ENCODE assay signal across 28 cellular contexts in genomic region chr3:23964537-23964936, GRCh38. TPM values are rescaled to one million over a fixed set of nuclear protein-coding genes. Genes with fewer than 3 reads are reported as not detected.
DNase-seq lines count a peak whose midpoint lies in the region; ATAC-seq, FAIRE-seq and TF ChIP-seq lines count a peak whose summit lies in the region.
"Had no signal": no experiment of that assay in that cellular context is flagged by ENCODE, and none has a peak within 500 bp of the region (broad histone marks: within the 10 kb centered on the region; RNA-seq: fewer than 3 reads in every experiment).

No MANE protein-coding gene starts in this region.

- H3K4me3 ChIP-seq in A549 (no peak overlapping the region), HCT116 (replicated peaks in 1 of 2; ENCODE audit: low read depth in 1 of 2, low read length in 2 of 2) (no peak overlapping the region), SJSA1 (no peak overlapping the region), neural cell (ENCODE audit: low read length) (no peak overlapping the region)
- H3K4me3 ChIP-seq: BLaER1 treated with 17β-estradiol and CSF1 and Interleukin-3, amounts not matched to agents 10 nM and 100 nM; GM23248; Peyer's patch had no signal

- no peaks in the 10 kb centered on the region for H3F3A ChIP-seq in neural cell (ENCODE audit: insufficient read depth, low read length, poor library complexity, severe bottlenecking)

- RAD21 ChIA-PET in HCT116 (lab: Charles Lee; ENCODE audit: low non-redundant PET in 1 of 2, low total read pairs in 2 of 2, uncharacterized antibody in 2 of 2, unreplicated experiment in 2 of 2): no interaction called here

- H3K27ac ChIP-seq in A549: peak overlapping the region; percentile 57 to 72; a peak in 2 of 6 replicates
- H3K27ac ChIP-seq in HCT116 (ENCODE audit: low read depth, low read length): peak overlapping the region; percentile 64; the same call in 1 of the 2 replicates
- H3K27ac ChIP-seq in SJSA1: peak overlapping the region; percentile 73; the same call in 1 of the 2 replicates
- H3K27ac ChIP-seq in neural cell (ENCODE audit: low read length): no peak overlapping the region
- H3K27ac ChIP-seq: BLaER1 treated with 17β-estradiol and CSF1 and Interleukin-3, amounts not matched to agents 10 nM and 100 nM; HL-60; KMS-11; Peyer's patch had no signal

- FAIRE-seq in A549 (lab: Jason Lieb, UNC): no peak

- TF ChIP-seq RAD21 in A549 (conservative IDR thresholded peaks at IDR 0.05 in 1 of 2, IDR thresholded peaks at IDR 0.05 in 1 of 2) (no peak), HCT116 (IDR thresholded peaks at IDR 0.05; ENCODE audit: low read depth) (no peak), neural cell (conservative IDR thresholded peaks at IDR 0.05) (no peak)

- TF ChIP-seq EP300 in A549 (IDR thresholded peaks at IDR 0.05) (no peak), neural cell (conservative IDR thresholded peaks at IDR 0.05; ENCODE audit: poor library complexity, severe bottlenecking) (no peak)

- H4K20me1 ChIP-seq in HCT116 (ENCODE audit: insufficient read depth): peaks cover 4% of the 10 kb centered on the region; the same call in 1 of the 2 replicates
- no peaks in the 10 kb centered on the region for H4K20me1 ChIP-seq in neural cell (ENCODE audit: insufficient read depth)

- no TSS peak for BruUV-seq in HCT116 (replicated peaks; lab: Mats Ljungman, UMichigan)

- H3K9ac ChIP-seq in HCT116 (ENCODE audit: low read length) (no peak overlapping the region), neural cell (ENCODE audit: low read length) (no peak overlapping the region)
- H3K9ac ChIP-seq: BLaER1 treated with 17β-estradiol and CSF1 and Interleukin-3, amounts not matched to agents 10 nM and 100 nM; KMS-11 had no signal

- DNase-seq in A549 (ENCODE audit: low read depth in 1 of 2, low spot score in 1 of 2): no peak
- DNase-seq in HCT116 (ENCODE audit: low read depth, low spot score): no peak
- DNase-seq in SJSA1 (ENCODE audit: low read depth in 1 of 2, low spot score in 2 of 2): no peak
- no peak for DNase-seq in DMS79 treated with DMSO at 0.1 percent for 48 hours (lab: John Stamatoyannopoulos, UW)
- DNase-seq in CD1c-positive myeloid dendritic cell (ENCODE audit: extremely low spot score): no peak
- DNase-seq: AML-193; CD8-positive, alpha-beta memory T cell; DMS 273 treated with DMSO at 0.1 percent for 48 hours; DND-41; GM23248; H7; HFFc6; NCI-H1092; NCI-H1417 treated with DMSO at 0.1 percent for 48 hours; NCI-H1694 treated with DMSO at 0.1 percent for 48 hours; NCI-H2081; NCI-H2171; NCI-H226; NCI-H510A; NCI-H69; Peyer's patch; T-cell had no signal

- TF ChIP-seq POLR2A in A549 (IDR thresholded peaks at IDR 0.05; ENCODE audit: low read length) (no peak), HCT116 (IDR thresholded peaks at IDR 0.05; ENCODE audit: borderline replicate concordance, extremely low read depth, insufficient read depth, insufficient read length) (no peak)

- TF ChIP-seq CTCF in A549 (IDR thresholded peaks at IDR 0.05) (no peak), HCT116 (IDR thresholded peaks at IDR 0.05 in 2 of 3, conservative IDR thresholded peaks at IDR 0.05 in 1 of 3; ENCODE audit: borderline replicate concordance in 1 of 3, insufficient read depth in 1 of 3, low read depth in 2 of 3, low read length in 2 of 3) (no peak), neural cell (IDR thresholded peaks at IDR 0.05; ENCODE audit: poor library complexity, severe bottlenecking) (peak; percentile 18)

- H3K36me3 ChIP-seq in HCT116 (ENCODE audit: control insufficient read depth in 1 of 2, insufficient read depth in 2 of 2, low read length in 2 of 2): peaks cover 30% of the 10 kb centered on the region in 2 experiments; a peak in 3 of 4 replicates
- H3K36me3 ChIP-seq in SJSA1: peaks cover 87% of the 10 kb centered on the region
- peaks cover 6% of the 10 kb centered on the region for H3K36me3 ChIP-seq in neural cell (ENCODE audit: insufficient read depth, low read length)

- H3K27me3 ChIP-seq in HCT116 (ENCODE audit: insufficient read depth, low read length) (no peaks in the 10 kb centered on the region), SJSA1 (replicated peaks) (no peaks in the 10 kb centered on the region), neural cell (ENCODE audit: insufficient read depth, low read depth, low read length) (no peaks in the 10 kb centered on the region)
- H3K27me3 ChIP-seq: BLaER1 treated with 17β-estradiol and CSF1 and Interleukin-3, amounts not matched to agents 10 nM and 100 nM; Peyer's patch had no signal

- H3K4me1 ChIP-seq in A549 (peaks cover 45% of the 10 kb centered on the region), HCT116 (ENCODE audit: control insufficient read depth in 1 of 2, insufficient read depth in 2 of 2, low read length in 2 of 2) (peaks cover 14 to 28% of the 10 kb centered on the region in 2 experiments), SJSA1 (replicated peaks) (peaks cover 33% of the 10 kb centered on the region)
- H3K4me1 ChIP-seq: BLaER1 treated with 17β-estradiol and CSF1 and Interleukin-3, amounts not matched to agents 10 nM and 100 nM had no signal

- H3K4me2 ChIP-seq in A549 (no peak overlapping the region), HCT116 (ENCODE audit: low read length) (no peak overlapping the region), neural cell (ENCODE audit: low read length) (no peak overlapping the region)
- H3K4me2 ChIP-seq: BLaER1 treated with 17β-estradiol and CSF1 and Interleukin-3, amounts not matched to agents 10 nM and 100 nM; KMS-11 had no signal

- no peak overlapping the region for H2AFZ ChIP-seq in HCT116 (ENCODE audit: low read depth, low read length, poor library complexity, severe bottlenecking)
- H2AFZ ChIP-seq in neural cell (ENCODE audit: low read depth, low read length): no peak overlapping the region
- H2AFZ ChIP-seq: GM23248 had no signal

- POLR2A ChIA-PET in A549 (lab: Yijun Ruan, JAX) (no interaction called here), HCT116 (lab: Charles Lee) (interaction anchor here (0.6 kb wide), 1 partner anchor 8 kb away, joined by 3 read pairs; no protein-coding TSS in a partner anchor)

- H3K9me2 ChIP-seq in HCT116 (ENCODE audit: insufficient read depth) (no peaks in the 10 kb centered on the region), neural cell (ENCODE audit: insufficient read depth, low read length) (no peaks in the 10 kb centered on the region)

- H3K9me3 ChIP-seq in A549 (no peaks in the 10 kb centered on the region), HCT116 (ENCODE audit: control insufficient read depth in 1 of 2, insufficient read depth in 1 of 2, low read depth in 1 of 2, low read length in 2 of 2) (no peaks in the 10 kb centered on the region), SJSA1 (replicated peaks) (no peaks in the 10 kb centered on the region), neural cell (ENCODE audit: low read length) (no peaks in the 10 kb centered on the region)
- H3K9me3 ChIP-seq: BLaER1 treated with 17β-estradiol and CSF1 and Interleukin-3, amounts not matched to agents 10 nM and 100 nM; Peyer's patch had no signal

- H3K79me2 ChIP-seq in HCT116 (ENCODE audit: insufficient read depth, low read length) (peaks cover 56% of the 10 kb centered on the region), neural cell (replicated peaks; ENCODE audit: insufficient read depth, low read length) (no peaks in the 10 kb centered on the region)

- ATAC-seq in A549 (no peak), HCT116 (no peak), GM18873 (IDR thresholded peaks at IDR 0.05; ENCODE audit: low FRiP score, unreplicated experiment) (no peak), HG02884 (IDR thresholded peaks at IDR 0.05; ENCODE audit: unreplicated experiment) (no peak)
- ATAC-seq: T-cell had no signal

- intact Hi-C loops in HCT116 (cut with micrococcal nuclease): no loop called here

- CTCF ChIA-PET in A549 (lab: Yijun Ruan, JAX) (interaction anchor here (1.3 kb wide), 1 partner anchor 24 kb away, joined by 4 read pairs; no protein-coding TSS in a partner anchor), HCT116 (lab: Charles Lee) (no interaction called here)

TF ChIP-seq in A549, 52 proteins besides CTCF, POLR2A, EP300 and RAD21 (continues in another document):
- TF ChIP-seq JUN (IDR thresholded peaks at IDR 0.05) (no peak), CEBPB (IDR thresholded peaks at IDR 0.05) (no peak)

TF ChIP-seq in HCT116, 20 proteins besides CTCF, POLR2A, EP300 and RAD21 (continues in another document):
- TF ChIP-seq TCF7L2 (IDR thresholded peaks at IDR 0.05; ENCODE audit: borderline replicate concordance, extremely low read depth, insufficient read depth, insufficient read length): no peak

RNA-seq across cellular contexts. Expression of gene NR1D2, which starts 19.5 kb away (rescaled TPM):
- polyA plus RNA-seq in A549 (2011; rRNA removed) (18.5 and 18.6 TPM in 2 replicates), A549 (2017; fragmentation: RNase III; extraction: RNeasy Plus Mini Kit Qiagen cat#74134 plus additional on column Dnase treatment) (7.2 to 8.1 TPM (median 7.4 TPM) in 3 replicates), neural cell (12.9 and 13.4 TPM in 2 replicates)
- 2.6 and 3.1 TPM in 2 replicates for polyA plus RNA-seq in A549 (2012; cell fraction: cytosol; rRNA removed)
- 1.2 and 1.9 TPM in 2 replicates for polyA plus RNA-seq in A549 (2012; cell fraction: nucleus; rRNA removed)
- polyA minus RNA-seq in A549 (2011; rRNA and poly(A)+ RNA removed): 15.4 and 18.7 TPM in 2 replicates
- total RNA-seq in HCT116 (2021; ENCODE audit: unreplicated experiment): 60.9 TPM
- polyA plus RNA-seq in HCT116 (2012): 29.7 and 33.9 TPM in 2 replicates
- total RNA-seq in SJSA1 (2014; rRNA removed; shearing (Covaris generic)): 23.4 and 37.2 TPM in 2 replicates
- polyA minus RNA-seq in neural cell: 27.8 and 34.7 TPM in 2 replicates

RNA-seq across cellular contexts. Expression of gene RPL15, which starts 47.6 kb away (rescaled TPM):
- 2,933 and 3,149 TPM in 2 replicates for polyA plus RNA-seq in A549 (2011; rRNA removed)
- polyA plus RNA-seq in A549 (2012; cell fraction: cytosol; rRNA removed): 4,919 and 4,999 TPM in 2 replicates
- 2,649 and 2,666 TPM in 2 replicates for polyA plus RNA-seq in A549 (2012; cell fraction: nucleus; rRNA removed)
- polyA plus RNA-seq in A549 (2017; fragmentation: RNase III; extraction: RNeasy Plus Mini Kit Qiagen cat#74134 plus additional on column Dnase treatment): 2,088 to 2,178 TPM (median 2,158 TPM) in 3 replicates
- 1,758 and 1,776 TPM in 2 replicates for polyA minus RNA-seq in A549 (2011; rRNA and poly(A)+ RNA removed)
- total RNA-seq in HCT116 (2021; ENCODE audit: unreplicated experiment): 2,177 TPM
- polyA plus RNA-seq in HCT116 (2012): 3,201 and 3,342 TPM in 2 replicates
- total RNA-seq in SJSA1 (2014; rRNA removed; shearing (Covaris generic)): 846 and 1,877 TPM in 2 replicates
- polyA plus RNA-seq in neural cell: 3,247 and 3,701 TPM in 2 replicates
- polyA minus RNA-seq in neural cell: 2,507 and 2,597 TPM in 2 replicates

RNA-seq across cellular contexts. Expression of gene NKIRAS1, which starts 47.7 kb away (rescaled TPM):
- polyA plus RNA-seq in A549 (2011; rRNA removed): 12.2 and 16.8 TPM in 2 replicates
- polyA plus RNA-seq in A549 (2012; cell fraction: cytosol; rRNA removed): 3.3 and 3.7 TPM in 2 replicates
- polyA plus RNA-seq in A549 (2012; cell fraction: nucleus; rRNA removed): 1.6 and 2.7 TPM in 2 replicates
- polyA plus RNA-seq in A549 (2017; fragmentation: RNase III; extraction: RNeasy Plus Mini Kit Qiagen cat#74134 plus additional on column Dnase treatment): 13.8 to 15.5 TPM (median 14.8 TPM) in 3 replicates
- polyA minus RNA-seq in A549 (2011; rRNA and poly(A)+ RNA removed): 4.0 and 4.2 TPM in 2 replicates
- total RNA-seq in HCT116 (2021; ENCODE audit: unreplicated experiment): 12.0 TPM
- 4.7 and 7.0 TPM in 2 replicates for polyA plus RNA-seq in HCT116 (2012)
- total RNA-seq in SJSA1 (2014; rRNA removed; shearing (Covaris generic)): 10.2 and 18.1 TPM in 2 replicates
- polyA plus RNA-seq in neural cell: 38.1 and 42.1 TPM in 2 replicates
- polyA minus RNA-seq in neural cell: 44.1 and 47.9 TPM in 2 replicates
